In genomic region chr12:110100315-110100970, GRCh38 we compare ENCODE assay signal across 8 cellular contexts. TPM values are rescaled to one million over a fixed set of nuclear protein-coding genes. Genes with fewer than 3 reads are reported as not detected.
DNase-seq lines count a peak whose midpoint lies in the region; FAIRE-seq and TF ChIP-seq lines count a peak whose summit lies in the region.

No MANE protein-coding gene starts in this region.

- no peak overlapping the region for H2AK5ac ChIP-seq in trophoblast cell (ENCODE audit: low read length)

- H3K9me3 ChIP-seq in Loucy (ENCODE audit: insufficient read depth, low read depth, low read length): no peaks in the 10 kb centered on the region
- peaks cover 2% of the 10 kb centered on the region for H3K9me3 ChIP-seq in trophoblast cell (ENCODE audit: insufficient read depth, low read depth, low read length)

- H4K20me1 ChIP-seq in Loucy (ENCODE audit: insufficient read depth, low read length, poor library complexity, severe bottlenecking): no peaks in the 10 kb centered on the region

- H3K4me1 ChIP-seq in Loucy (ENCODE audit: insufficient read depth, low read length, poor library complexity, severe bottlenecking) (peaks cover 3% of the 10 kb centered on the region), trophoblast cell (ENCODE audit: control insufficient read depth in 1 of 2, insufficient read depth in 2 of 2, low read length in 2 of 2) (no peaks in the 10 kb centered on the region)

- H4K8ac ChIP-seq in trophoblast cell (ENCODE audit: low read depth, low read length): no peak overlapping the region

- peak overlapping the region; percentile 85 for H2AFZ ChIP-seq in Loucy (ENCODE audit: low read length)
- no peak overlapping the region for H2AFZ ChIP-seq in trophoblast cell (ENCODE audit: insufficient read depth, low read length, poor library complexity)

- no peaks in the 10 kb centered on the region for H3F3A ChIP-seq in Loucy (ENCODE audit: low read depth)

- no peak overlapping the region for H3K27ac ChIP-seq in trophoblast cell (ENCODE audit: low read depth, low read length)

- H3K36me3 ChIP-seq in GM06990 (ENCODE audit: control insufficient read depth, insufficient read depth, low read length) (no peaks in the 10 kb centered on the region), Loucy (ENCODE audit: insufficient read depth, low read length) (no peaks in the 10 kb centered on the region), trophoblast cell (ENCODE audit: control insufficient read depth in 1 of 2, insufficient read depth in 2 of 2, low read length in 2 of 2) (no peaks in the 10 kb centered on the region)

- no peaks in the 10 kb centered on the region for H3K9me2 ChIP-seq in Loucy (replicated peaks; ENCODE audit: low read depth, low read length)

- H3K23ac ChIP-seq in trophoblast cell (ENCODE audit: low read length): no peak overlapping the region

- no peak overlapping the region for H3K14ac ChIP-seq in trophoblast cell (ENCODE audit: low read length)

- H3K4me3 ChIP-seq in GM06990 (replicated peaks; ENCODE audit: low read depth, low read length) (0 out of 2 replicates have a peak overlapping the region, but pooled peaks have one; percentile 9), Loucy (ENCODE audit: low read length, poor library complexity, severe bottlenecking) (peak overlapping the region; percentile 29), trophoblast cell (ENCODE audit: low read depth, low read length) (no peak overlapping the region)

- H4K91ac ChIP-seq in trophoblast cell (ENCODE audit: low read depth, low read length): no peak overlapping the region

- H3K79me1 ChIP-seq in trophoblast cell (ENCODE audit: low read length): no peaks in the 10 kb centered on the region

- TF ChIP-seq CTCF in GM06990 (IDR thresholded peaks at IDR 0.05; ENCODE audit: insufficient read depth, low read length, poor library complexity, severe bottlenecking) (peak; percentile 85), Loucy (conservative IDR thresholded peaks at IDR 0.05; ENCODE audit: low read length) (peak; percentile 97)

- peak overlapping the region; percentile 41 for H3K9ac ChIP-seq in Loucy (ENCODE audit: low read depth, low read length, poor library complexity, severe bottlenecking)
- H3K9ac ChIP-seq in trophoblast cell (ENCODE audit: low read length): no peak overlapping the region

- H2BK120ac ChIP-seq in trophoblast cell (ENCODE audit: insufficient read depth, low read length, poor library complexity): no peak overlapping the region

- H2BK5ac ChIP-seq in trophoblast cell (ENCODE audit: low read depth, low read length, poor library complexity): no peak overlapping the region

- DNase-seq in GM06990 (ENCODE audit: extremely low read depth, insufficient read length) (peak; percentile 80), H54 (ENCODE audit: insufficient read length, low spot score) (no peak), SIG-M5 treated with dmso at 0.1 percent for 504 hours (lab: John Stamatoyannopoulos, UW; ENCODE audit: unreplicated experiment) (peak; percentile 89), germinal center (ENCODE audit: low spot score) (peak; percentile 88), trophoblast cell (peak; percentile 42 to 85), urothelium cell line (ENCODE audit: low spot score) (peak; percentile 40)
- DNase-seq in activated naive CD4-positive, alpha-beta T cell (lab: John Stamatoyannopoulos, UW): peak in 3 of 4 experiments; percentile 4 to 41 (median 40)

- no peak overlapping the region for H4K12ac ChIP-seq in trophoblast cell (ENCODE audit: low read depth, low read length)

- H3K27me3 ChIP-seq in GM06990 (replicated peaks; ENCODE audit: control insufficient read depth, insufficient read depth, low read length): no peaks in the 10 kb centered on the region
- H3K27me3 ChIP-seq in Loucy (ENCODE audit: insufficient read depth, low read length, poor library complexity, severe bottlenecking): no peaks in the 10 kb centered on the region
- H3K27me3 ChIP-seq in trophoblast cell (ENCODE audit: insufficient read depth, low read length): no peaks in the 10 kb centered on the region

- TF ChIP-seq POLR2A in H54 (IDR thresholded peaks at IDR 0.05; ENCODE audit: low read depth, low read length): no peak

- WGBS in trophoblast cell (ENCODE audit: extremely low coverage, insufficient coverage, insufficient read length): no CpG with 5 or more reads among the region's 8 CpGs

- H2BK12ac ChIP-seq in trophoblast cell (ENCODE audit: low read length): no peak overlapping the region

- H3K79me2 ChIP-seq in Loucy (ENCODE audit: insufficient read depth, low read length): no peaks in the 10 kb centered on the region
- H3K79me2 ChIP-seq in trophoblast cell (ENCODE audit: control insufficient read depth, insufficient read depth, low read length, poor library complexity): no peaks in the 10 kb centered on the region

- no peak overlapping the region for H3K4ac ChIP-seq in trophoblast cell (ENCODE audit: low read depth, low read length)

- no peak overlapping the region for H3K18ac ChIP-seq in trophoblast cell (ENCODE audit: low read length)

- FAIRE-seq in H54 (lab: Jason Lieb, UNC) (peak; percentile 79), urothelium cell line (lab: Jason Lieb, UNC) (no peak)

- H3K4me2 ChIP-seq in Loucy (ENCODE audit: low read depth, low read length, poor library complexity, severe bottlenecking) (peak overlapping the region; percentile 55), trophoblast cell (ENCODE audit: low read length) (no peak overlapping the region)

RNA-seq across cellular contexts. Expression of gene IFT81, which starts 23.7 kb away (rescaled TPM):
- polyA plus RNA-seq in trophoblast cell (2013): 5.7 and 6.3 TPM in 2 replicates

RNA-seq across cellular contexts. Expression of gene C12orf76, which starts 52.1 kb away (rescaled TPM):
- 7.9 and 8.3 TPM in 2 replicates for polyA plus RNA-seq in trophoblast cell (2013)
